14 cellular contexts compared by ENCODE assay signal in the genomic region with DNA sequence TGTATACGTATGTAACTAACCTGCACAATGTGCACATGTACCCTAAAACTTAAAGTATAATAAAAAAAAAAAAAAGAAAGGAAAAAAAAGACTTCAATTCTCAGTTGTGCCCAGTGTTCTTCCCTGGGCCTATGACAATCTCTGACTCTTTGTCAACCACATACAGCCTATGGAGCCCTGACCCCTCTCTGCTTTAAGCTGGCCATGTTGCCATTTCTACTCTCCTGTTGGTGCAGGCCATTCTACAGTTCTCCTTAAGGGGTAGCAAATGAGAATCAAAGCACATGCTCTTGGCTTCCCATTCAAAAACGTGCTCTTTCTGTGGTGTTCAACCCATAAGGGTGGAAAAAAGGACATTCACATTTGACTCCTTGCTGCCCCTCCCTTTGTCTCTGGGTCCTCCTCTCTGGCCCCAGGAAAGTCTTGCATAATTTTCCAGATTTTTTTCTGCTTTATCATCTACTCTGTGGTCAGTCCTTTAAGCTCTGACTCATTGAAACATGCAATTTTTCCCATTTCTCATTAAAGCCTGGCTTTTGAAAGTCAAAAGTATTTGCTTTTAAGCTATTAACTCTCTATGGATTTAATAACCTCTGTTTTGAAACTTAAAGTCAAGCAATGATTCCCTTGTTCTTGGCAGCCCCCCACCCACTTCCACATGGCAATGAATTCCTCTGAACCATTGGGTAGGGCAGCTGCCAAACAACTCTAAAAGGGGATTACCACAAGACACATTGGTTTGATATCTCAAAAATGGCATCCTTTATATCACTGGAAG.
DNase-seq lines count a peak whose midpoint lies in the region; ATAC-seq, FAIRE-seq and TF ChIP-seq lines count a peak whose summit lies in the region.
"Had no signal": no experiment of that assay in that cellular context is flagged by ENCODE, and none has a peak within 500 bp of the region (broad histone marks: within the 10 kb centered on the region; RNA-seq: fewer than 3 reads in every experiment).

No MANE protein-coding gene starts in this region.

- CTCF ChIA-PET in Calu3 (lab: Charles Lee), result no interaction called here

- peaks cover 8% of the 10 kb centered on the region for H3K9me3 Mint-ChIP-seq in Calu3 (ENCODE audit: low read depth, unreplicated experiment)
- peaks cover 12% of the 10 kb centered on the region for H3K9me3 Mint-ChIP-seq in activated naive CD8-positive, alpha-beta T cell treated with anti-CD3 and anti-CD28 coated beads, Interleukin-2, amount 50 U/mL, for 24 hours

- no peak overlapping the region for H3K4me3 ChIP-seq in bronchial epithelial cell (ENCODE audit: low read depth, low read length)
- H3K4me3 ChIP-seq: thyroid gland had no signal

- H3K27me3 Mint-ChIP-seq in Calu3 (ENCODE audit: unreplicated experiment), result no peaks in the 10 kb centered on the region
- H3K27me3 Mint-ChIP-seq in activated naive CD8-positive, alpha-beta T cell treated with anti-CD3 and anti-CD28 coated beads, Interleukin-2, amount 50 U/mL, for 24 hours, result peaks cover 2% of the 10 kb centered on the region

- DNase-seq in Calu3 (peak; percentile 43), MV-4-11 (lab: John Stamatoyannopoulos, UW) (peak; percentile 92), bronchial epithelial cell (ENCODE audit: low read depth) (peak; percentile 89), omental fat pad (ENCODE audit: low spot score) (no peak), NCI-H1694 treated with DMSO at 0.1 percent for 48 hours (lab: John Stamatoyannopoulos, UW) (no peak), head of caudate nucleus (no peak)
- DNase-seq in activated naive CD8-positive, alpha-beta T cell treated with anti-CD3 and anti-CD28 coated beads, Interleukin-2, amount 50 U/mL, for 24 hours, result no peak
- DNase-seq: activated T-cell treated with anti-CD3 and anti-CD28 coated beads, Interleukin-2, amount 50 U/mL, for 4 hours; effector CD8-positive, alpha-beta T cell; NCI-H1930; stimulated activated CD4-positive, alpha-beta T cell treated with anti-CD3 and anti-CD28 coated beads, Interleukin-1b, Interleukin-23, amount 100 ng/mL, for 48 hours; thyroid gland had no signal

- intact Hi-C loops in Calu3 (cut with micrococcal nuclease; ENCODE audit: unreplicated experiment), result no loop called here
- intact Hi-C loops in head of caudate nucleus (cut with DNase I), result no loop called here

- TF ChIP-seq CTCF in Calu3 (IDR thresholded peaks at IDR 0.05; ENCODE audit: unreplicated experiment) (no peak), bronchial epithelial cell (IDR thresholded peaks at IDR 0.05; ENCODE audit: insufficient read depth, low read length, severe bottlenecking) (no peak), omental fat pad (IDR thresholded peaks at IDR 0.05) (no peak)

- peaks cover 14% of the 10 kb centered on the region for H3K36me3 Mint-ChIP-seq in Calu3 (ENCODE audit: insufficient read depth, unreplicated experiment)
- H3K36me3 Mint-ChIP-seq in activated naive CD8-positive, alpha-beta T cell treated with anti-CD3 and anti-CD28 coated beads, Interleukin-2, amount 50 U/mL, for 24 hours (ENCODE audit: low read depth), result no peaks in the 10 kb centered on the region
- H3K36me3 Mint-ChIP-seq: memory B cell had no signal

- no peaks in the 10 kb centered on the region for H3K27me3 ChIP-seq in bronchial epithelial cell (ENCODE audit: control insufficient read depth, insufficient read depth, low read length)
- H3K27me3 ChIP-seq: thyroid gland had no signal

- H3K4me1 Mint-ChIP-seq in Calu3 (ENCODE audit: low read depth, unreplicated experiment), result peaks cover 8% of the 10 kb centered on the region
- H3K4me1 Mint-ChIP-seq in activated naive CD8-positive, alpha-beta T cell treated with anti-CD3 and anti-CD28 coated beads, Interleukin-2, amount 50 U/mL, for 24 hours, result no peaks in the 10 kb centered on the region
- H3K4me1 Mint-ChIP-seq: memory B cell had no signal

- no peak overlapping the region for H3K4me3 Mint-ChIP-seq in Calu3 (ENCODE audit: low read depth, unreplicated experiment)
- no peak overlapping the region for H3K4me3 Mint-ChIP-seq in activated naive CD8-positive, alpha-beta T cell treated with anti-CD3 and anti-CD28 coated beads, Interleukin-2, amount 50 U/mL, for 24 hours
- H3K4me3 Mint-ChIP-seq: activated T-cell treated with anti-CD3 and anti-CD28 coated beads, Interleukin-2, amount 50 U/mL, for 4 hours; memory B cell had no signal

- H3K36me3 ChIP-seq in bronchial epithelial cell (ENCODE audit: control insufficient read depth, insufficient read depth, low read length), result no peaks in the 10 kb centered on the region
- H3K36me3 ChIP-seq: thyroid gland had no signal

- peak; percentile 83 for ATAC-seq in omental fat pad (ENCODE audit: low FRiP score)
- ATAC-seq in activated naive CD8-positive, alpha-beta T cell treated with anti-CD3 and anti-CD28 coated beads, Interleukin-2, amount 50 U/mL, for 24 hours, result no peak
- no peak for ATAC-seq in GM19452 (IDR thresholded peaks at IDR 0.05; ENCODE audit: unreplicated experiment)
- ATAC-seq: activated T-cell treated with anti-CD3 and anti-CD28 coated beads, Interleukin-2, amount 50 U/mL, for 4 hours had no signal

- no peak for FAIRE-seq in bronchial epithelial cell (lab: Jason Lieb, UNC)

- no TSS peak for BruUV-seq in Calu3 (replicated peaks; lab: Mats Ljungman, UMichigan)

- H3K27ac Mint-ChIP-seq in Calu3 (ENCODE audit: unreplicated experiment), result peak overlapping the region; percentile 93
- H3K27ac Mint-ChIP-seq in activated naive CD8-positive, alpha-beta T cell treated with anti-CD3 and anti-CD28 coated beads, Interleukin-2, amount 50 U/mL, for 24 hours, result no peak overlapping the region
- H3K27ac Mint-ChIP-seq: memory B cell had no signal

Comparison
In these comparisons a context has a peak if more than half of its experiments do, and no peak if none do; other contexts are left out.
1. DNase-seq: peak in Calu3 (single experiment), MV-4-11 (single experiment) and bronchial epithelial cell (single experiment); none in omental fat pad (single experiment), activated naive CD8-positive, alpha-beta T cell treated with anti-CD3 and anti-CD28 coated beads, Interleukin-2, amount 50 U/mL, for 24 hours (single experiment), NCI-H1694 treated with DMSO at 0.1 percent for 48 hours (single experiment) and head of caudate nucleus (0 of 42).